ENCODE assay signal across 10 cellular contexts in the genomic region with DNA sequence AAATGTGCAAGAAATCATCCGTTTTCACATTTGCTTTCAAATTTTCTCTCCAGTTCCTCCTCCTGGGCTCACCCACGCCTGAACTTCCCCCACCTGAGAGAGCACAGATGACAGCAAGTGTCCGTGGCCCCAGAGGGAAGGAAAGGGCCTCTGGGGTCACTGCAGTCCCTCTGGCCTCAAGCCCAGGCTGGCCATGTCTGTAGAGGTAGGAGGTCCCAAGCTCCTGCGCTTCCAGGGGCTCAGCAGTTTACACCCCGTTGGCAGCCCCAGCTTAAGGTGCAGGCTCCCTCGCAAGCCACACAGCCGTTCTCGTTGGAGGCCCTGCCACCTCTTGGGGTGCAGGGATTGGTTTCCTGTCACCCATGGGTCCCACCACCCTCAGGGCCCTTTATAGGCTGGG. TPM values are rescaled to one million over a fixed set of nuclear protein-coding genes. Genes with fewer than 3 reads are reported as not detected.
A peak's percentile ranks its signal among the peaks of the same experiment; 100 is the strongest.
DNase-seq lines count a peak whose midpoint lies in the region; ATAC-seq, FAIRE-seq and TF ChIP-seq lines count a peak whose summit lies in the region.
"Had no signal": no experiment of that assay in that cellular context is flagged by ENCODE, and none has a peak within 500 bp of the region (broad histone marks: within the 10 kb centered on the region; RNA-seq: fewer than 3 reads in every experiment).

No MANE protein-coding gene starts in this region.

- ATAC-seq in left ventricle myocardium superior (no peak), HG03135 (IDR thresholded peaks at IDR 0.05; ENCODE audit: unreplicated experiment) (no peak), HG02885 (IDR thresholded peaks at IDR 0.05; ENCODE audit: poor library complexity, unreplicated experiment) (no peak)

- intact Hi-C loops in left ventricle myocardium superior (cut with micrococcal nuclease), result no loop called here
- intact Hi-C loops in kidney (cut with DNase I), result no loop called here

- H3K27me3 ChIP-seq in right atrium auricular region, result no peaks in the 10 kb centered on the region

- H3K36me3 ChIP-seq in right atrium auricular region (no peaks in the 10 kb centered on the region), kidney (ENCODE audit: control insufficient read depth in 1 of 2, insufficient read depth in 2 of 2, low read length in 2 of 2) (no peaks in the 10 kb centered on the region)

- TF ChIP-seq CTCF in right atrium auricular region (IDR thresholded peaks at IDR 0.05) (no peak), GM13976 (IDR thresholded peaks at IDR 0.05; ENCODE audit: borderline replicate concordance, control extremely low read depth, extremely low read depth, insufficient read depth, missing control alignments) (no peak), kidney (IDR thresholded peaks at IDR 0.05; ENCODE audit: borderline replicate concordance, extremely low read depth, insufficient read depth) (no peak)

- H3K9me3 ChIP-seq in right atrium auricular region (no peaks in the 10 kb centered on the region), kidney (ENCODE audit: control insufficient read depth in 1 of 2, low read length in 2 of 2) (no peaks in the 10 kb centered on the region)

- in situ Hi-C loops in GM13976 (cut with MboI; ENCODE audit: low sequenced_read_pairs, unreplicated experiment), result loop anchor here (5.0 kb wide), 1 partner anchor 169 kb away; no protein-coding TSS in a partner anchor

- peak; percentile 53 for DNase-seq in right atrium auricular region (ENCODE audit: low spot score)
- DNase-seq in left ventricle myocardium superior, result no peak
- DNase-seq in GM13976 (ENCODE audit: low spot score), result peak; percentile 9
- peak; percentile 60 for DNase-seq in kidney
- no peak for DNase-seq in HuH-7 (ENCODE audit: low spot score)
- DNase-seq: NCI-H510A had no signal

- peaks cover 0 to 19% of the 10 kb centered on the region in 2 donors for H3K4me1 ChIP-seq in right atrium auricular region
- H3K4me1 ChIP-seq in kidney (ENCODE audit: control insufficient read depth in 1 of 2, insufficient read depth in 1 of 2, low read depth in 1 of 2, low read length in 2 of 2), result peaks cover 0 to 3% of the 10 kb centered on the region in 2 donors

- H3K27ac ChIP-seq in right atrium auricular region (no peak overlapping the region), kidney (ENCODE audit: low read depth in 2 of 2, low read length in 2 of 2) (no peak overlapping the region)
- H3K27ac ChIP-seq: GM23248 had no signal

- no peak for FAIRE-seq in kidney (lab: Jason Lieb, UNC)
- FAIRE-seq: GM12878 had no signal

- H3K4me3 ChIP-seq in right atrium auricular region, result no peak overlapping the region
- no peak overlapping the region for H3K4me3 ChIP-seq in kidney (ENCODE audit: low read length in 2 of 2)
- H3K4me3 ChIP-seq: GM12878, GM23248 had no signal

- H3K9ac ChIP-seq in kidney (ENCODE audit: low read length in 2 of 2), result no peak overlapping the region
- H3K9ac ChIP-seq: GM23248 had no signal

RNA-seq across cellular contexts. Expression of gene PRDM11, which starts 40.4 kb away (rescaled TPM):
- 10 to 100 TPM; 13.5 to 27.6 TPM for total RNA-seq in right atrium auricular region
- 16.9 TPM for total RNA-seq in left ventricle myocardium superior
- total RNA-seq in kidney, result 22.5 TPM
- polyA plus RNA-seq in kidney (ENCODE audit: insufficient read depth, low read depth, low replicate concordance), result 2.9 TPM

Comparison
In these comparisons a context has a peak if more than half of its experiments do, and no peak if none do; other contexts are left out.
1. DNase-seq: peak in right atrium auricular region (single experiment), GM13976 (single experiment) and kidney (single experiment); none in left ventricle myocardium superior (single experiment) and HuH-7 (single experiment).